Comparison of ENCODE assay signal across 23 cellular contexts in the genomic region with DNA sequence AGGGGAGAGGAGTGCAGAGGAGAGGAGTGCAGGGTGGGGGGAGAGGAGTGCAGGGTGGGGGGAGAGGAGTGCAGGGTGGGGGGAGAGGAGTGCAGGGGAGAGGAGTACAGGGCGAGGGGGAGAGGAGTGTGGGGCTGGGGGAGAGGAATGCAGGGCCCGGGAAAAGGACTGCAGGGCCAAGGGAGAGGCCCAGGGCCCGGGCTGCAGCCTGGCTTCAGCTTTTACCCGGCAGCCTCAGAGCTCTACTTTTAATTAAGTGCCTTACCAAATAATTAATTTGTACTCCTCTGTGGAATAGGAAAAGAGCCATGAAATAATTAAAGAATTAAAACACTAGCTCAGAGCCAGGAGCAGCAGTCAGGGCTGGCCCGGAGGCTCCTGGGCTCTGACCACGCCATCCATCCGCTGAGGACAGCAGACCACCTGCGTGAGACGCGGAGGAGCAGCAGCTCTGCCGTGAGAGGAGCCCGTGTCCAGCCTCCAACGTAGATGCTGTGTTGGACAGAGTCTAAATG.
"Had no signal": no experiment of that assay in that cellular context is flagged by ENCODE, and none has a peak within 500 bp of the region (broad histone marks: within the 10 kb centered on the region; RNA-seq: fewer than 3 reads in every experiment).

No MANE protein-coding gene starts in this region.

- H3K9me3 ChIP-seq: MG63, SJCRH30 had no signal

- DNase-seq: IMR-90, Karpas-422, KG1, MG63, NCI-H1092, NCI-H1105 treated with DMSO at 0.1 percent for 48 hours, NCI-H1417 treated with DMSO at 0.1 percent for 48 hours, NCI-H146, NCI-H1930, NCI-H2081, NCI-H2107, NCI-H2227 treated with DMSO at 0.1 percent for 48 hours, NCI-H524 treated with DMSO at 0.1 percent for 48 hours, NCI-H69, NCI-H774, PC-3, SHP77 treated with DMSO at 0.1 percent for 48 hours, SJCRH30 had no signal

- ATAC-seq: Panc1, PC-3, Right ventricle myocardium inferior, SK-N-SH treated with all-trans-retinoic acid at 6 μM for 48 hours had no signal

- H3K4me1 ChIP-seq: SJCRH30 had no signal

- H3K36me3 ChIP-seq: MG63, SJCRH30 had no signal

- H3K27me3 ChIP-seq: MG63, SJCRH30 had no signal

- H3K27ac ChIP-seq: RWPE1, SJCRH30 had no signal

- H3K4me3 ChIP-seq: MG63, SJCRH30 had no signal

- FAIRE-seq: HepG2 had no signal
